In the genomic region with DNA sequence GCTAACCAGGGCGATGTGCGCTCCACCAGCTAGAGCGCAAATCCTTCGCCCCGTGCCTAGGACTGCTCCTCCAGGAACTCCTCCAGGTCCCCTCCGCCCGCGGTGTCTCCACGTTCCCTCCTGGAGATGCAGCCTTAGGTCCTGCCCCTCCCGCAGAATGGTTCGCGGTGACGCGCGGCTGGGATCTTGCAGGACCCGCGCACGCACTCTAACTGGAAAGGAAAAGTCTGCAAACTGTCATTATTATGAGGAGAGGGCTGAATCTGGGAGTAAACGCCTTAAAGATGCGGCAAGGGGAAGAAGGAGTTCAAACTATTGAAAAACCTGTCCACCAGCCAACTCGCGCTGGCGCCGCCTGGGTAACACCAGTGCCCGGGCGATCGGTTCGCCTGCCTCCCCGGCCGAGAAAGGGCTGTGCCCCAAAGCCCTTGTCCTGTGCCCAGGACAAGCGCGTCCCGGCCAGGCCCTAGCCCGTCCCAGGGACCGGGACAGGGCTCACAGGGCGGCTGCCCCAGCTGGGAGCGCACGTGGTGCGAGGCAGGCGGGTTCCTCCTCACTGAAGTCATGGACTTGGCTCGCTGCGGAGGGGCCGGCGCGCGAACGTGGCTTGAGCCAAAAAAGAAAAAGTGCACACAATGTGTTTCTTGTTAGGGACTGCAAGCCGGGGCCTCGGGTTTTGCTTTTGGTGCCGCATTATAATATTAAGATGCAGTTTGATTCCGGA, we compare ENCODE assay signal across 8 cellular contexts. TPM values are rescaled to one million over a fixed set of nuclear protein-coding genes. Genes with fewer than 3 reads are reported as not detected.
DNase-seq lines count a peak whose midpoint lies in the region; ATAC-seq and TF ChIP-seq lines count a peak whose summit lies in the region.

No MANE protein-coding gene starts in this region.

- no peaks in the 10 kb centered on the region for H4K20me1 ChIP-seq in BLaER1
- H4K20me1 ChIP-seq in osteoblast (ENCODE audit: insufficient read depth, low read length) = no peaks in the 10 kb centered on the region

- intact Hi-C loops in cardiac septum (cut with DNase I) = loop anchor here (5.0 kb wide), 6 partner anchors 84 to 674 kb away; no protein-coding TSS in a partner anchor

- H3K9me3 ChIP-seq in BLaER1 (peaks cover 42% of the 10 kb centered on the region), osteoblast (ENCODE audit: low read depth, low read length) (peaks cover 8% of the 10 kb centered on the region)

- no peak overlapping the region for H3K4me2 ChIP-seq in BLaER1
- H3K4me2 ChIP-seq in osteoblast (ENCODE audit: insufficient read depth, low read length) = peak overlapping the region; percentile 84

- H2AFZ ChIP-seq in osteoblast (ENCODE audit: low read length) = peak overlapping the region; percentile 80

- H3K4me1 ChIP-seq in BLaER1 (peaks cover 34% of the 10 kb centered on the region), osteoblast (ENCODE audit: insufficient read depth, low read length) (peaks cover 38% of the 10 kb centered on the region)

- no peaks in the 10 kb centered on the region for H3K79me2 ChIP-seq in osteoblast (ENCODE audit: insufficient read depth, low read length)

- H3K27ac ChIP-seq in BLaER1 = no peak overlapping the region
- peak overlapping the region; percentile 94 for H3K27ac ChIP-seq in osteoblast (ENCODE audit: low read depth, low read length)

- no peak overlapping the region for H3K27ac Mint-ChIP-seq in activated T-helper 17 cell treated with anti-CD3 and anti-CD28 coated beads, Interleukin-2, amount 50 U/mL, for 72 hours
- no peak overlapping the region for H3K27ac Mint-ChIP-seq in activated naive CD4-positive, alpha-beta T cell treated with anti-CD3 and anti-CD28 coated beads, Interleukin-2, amount 50 U/mL, for 72 hours

- H3K4me1 Mint-ChIP-seq in activated T-helper 17 cell treated with anti-CD3 and anti-CD28 coated beads, Interleukin-2, amount 50 U/mL, for 72 hours = peaks cover 10% of the 10 kb centered on the region

- peak overlapping the region; percentile 96 for H3K4me3 Mint-ChIP-seq in activated T-helper 17 cell treated with anti-CD3 and anti-CD28 coated beads, Interleukin-2, amount 50 U/mL, for 72 hours

- H3K36me3 Mint-ChIP-seq in activated T-helper 17 cell treated with anti-CD3 and anti-CD28 coated beads, Interleukin-2, amount 50 U/mL, for 72 hours (ENCODE audit: low read depth) = peaks cover 13% of the 10 kb centered on the region
- H3K36me3 Mint-ChIP-seq in activated naive CD4-positive, alpha-beta T cell treated with anti-CD3 and anti-CD28 coated beads, Interleukin-2, amount 50 U/mL, for 72 hours = peaks cover 26 to 41% of the 10 kb centered on the region in 2 donors

- peaks cover 13% of the 10 kb centered on the region for H3K9me3 Mint-ChIP-seq in activated T-helper 17 cell treated with anti-CD3 and anti-CD28 coated beads, Interleukin-2, amount 50 U/mL, for 72 hours
- H3K9me3 Mint-ChIP-seq in activated naive CD4-positive, alpha-beta T cell treated with anti-CD3 and anti-CD28 coated beads, Interleukin-2, amount 50 U/mL, for 72 hours = peaks cover 12 to 24% of the 10 kb centered on the region in 2 donors

- H3K27me3 ChIP-seq in BLaER1 = peaks cover 70% of the 10 kb centered on the region
- H3K27me3 ChIP-seq in osteoblast (ENCODE audit: insufficient read depth, low read length) = no peaks in the 10 kb centered on the region

- no peak overlapping the region for H3K9ac ChIP-seq in BLaER1

- peak; percentile 94 for DNase-seq in cardiac septum (ENCODE audit: low spot score)
- DNase-seq in osteoblast (ENCODE audit: insufficient read length, low spot score, missing footprints) = peak; percentile 98
- no peak for DNase-seq in activated naive CD4-positive, alpha-beta T cell treated with anti-CD3 and anti-CD28 coated beads, Interleukin-2, amount 50 U/mL, for 72 hours (ENCODE audit: low spot score in 2 of 2)
- no peak for DNase-seq in GDM1 (lab: John Stamatoyannopoulos, UW)
- DNase-seq in stimulated activated naive CD4-positive, alpha-beta T cell treated with Interleukin-2 at 50 U/mL for 16 hours (lab: John Stamatoyannopoulos, UW) = no peak

- H3K36me3 ChIP-seq in BLaER1 (no peaks in the 10 kb centered on the region), osteoblast (ENCODE audit: insufficient read depth, low read length) (no peaks in the 10 kb centered on the region)

- H3K4me3 ChIP-seq in BLaER1 (0 out of 2 replicates have a peak overlapping the region, but pooled peaks have one; percentile 26), osteoblast (ENCODE audit: insufficient read depth, low read length) (peak overlapping the region; percentile 81)

- no peak for TF ChIP-seq CTCF in osteoblast (IDR thresholded peaks at IDR 0.05; ENCODE audit: extremely low read depth, low read depth, low read length)

- peaks cover 25% of the 10 kb centered on the region for H3K27me3 Mint-ChIP-seq in activated T-helper 17 cell treated with anti-CD3 and anti-CD28 coated beads, Interleukin-2, amount 50 U/mL, for 72 hours

- ATAC-seq in activated T-helper 17 cell treated with anti-CD3 and anti-CD28 coated beads, Interleukin-2, amount 50 U/mL, for 72 hours (replicated peaks) = no peak
- no peak for ATAC-seq in GM18502 (IDR thresholded peaks at IDR 0.05; ENCODE audit: poor library complexity, unreplicated experiment)
- no peak for ATAC-seq in activated naive CD4-positive, alpha-beta T cell treated with anti-CD3 and anti-CD28 coated beads, Interleukin-2, amount 50 U/mL, for 72 hours

RNA-seq across cellular contexts. Expression of a gene that starts 5.5 kb away (rescaled TPM):
- 100 to 1,000 TPM in 1 of 2 donors, 10 to 100 TPM in 1; 85.6 to 425 TPM for total RNA-seq in activated T-helper 17 cell treated with anti-CD3 and anti-CD28 coated beads, Interleukin-2, amount 50 U/mL, for 72 hours
- total RNA-seq in cardiac septum = 35.1 TPM
- total RNA-seq in osteoblast = 139 and 168 TPM in 2 replicates
- total RNA-seq in activated naive CD4-positive, alpha-beta T cell treated with anti-CD3 and anti-CD28 coated beads, Interleukin-2, amount 50 U/mL, for 72 hours = 100 to 1,000 TPM in 1 of 2 donors, 10 to 100 TPM in 1; 42.8 to 272 TPM

Comparison
In these comparisons a context has a peak if more than half of its experiments do, and no peak if none do; other contexts are left out.
1. DNase-seq: peak in cardiac septum (single experiment) and osteoblast (single experiment); none in activated naive CD4-positive, alpha-beta T cell treated with anti-CD3 and anti-CD28 coated beads, Interleukin-2, amount 50 U/mL, for 72 hours (0 of 2), GDM1 (single experiment) and stimulated activated naive CD4-positive, alpha-beta T cell treated with Interleukin-2 at 50 U/mL for 16 hours (single experiment).